ENCODE assay signal across 1 cellular context in the genomic region with DNA sequence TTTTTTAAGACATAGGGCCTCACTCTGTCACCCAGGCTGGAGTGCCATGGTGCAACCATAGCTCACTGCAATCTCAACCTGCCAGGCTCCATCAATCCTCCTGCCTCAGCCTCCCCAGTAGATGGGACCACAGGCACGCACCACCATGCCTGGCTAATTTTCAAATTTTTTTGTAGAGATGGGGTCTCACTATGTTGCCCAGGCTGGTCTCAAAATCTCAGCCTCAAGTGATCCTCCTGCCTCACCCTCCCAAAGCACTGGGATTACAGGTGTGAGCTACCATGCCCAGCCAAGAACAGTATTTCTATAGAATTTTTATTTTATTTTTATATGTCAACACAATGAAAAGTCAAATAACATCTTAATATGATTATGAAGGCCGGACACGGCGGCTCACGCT.
TF ChIP-seq lines count a peak whose summit lies in the region.

No MANE protein-coding gene starts in this region.

TF ChIP-seq in K562, 482 proteins besides CTCF, POLR2A, EP300 and RAD21:
- TF ChIP-seq ZNF121 (CRISPR knock-in tag; conservative IDR thresholded peaks at IDR 0.05) (peak; percentile 84), SRSF1 (IDR thresholded peaks at IDR 0.05; ENCODE audit: low read depth, low read length) (no peak), HOXB6 (CRISPR knock-in tag; IDR thresholded peaks at IDR 0.05; ENCODE audit: borderline replicate concordance) (no peak), SP2 (IDR thresholded peaks at IDR 0.05; ENCODE audit: extremely low read depth, low read depth, low read length, poor library complexity, severe bottlenecking) (no peak)
